Comparison of ENCODE assay signal across 11 cellular contexts in the genomic region with DNA sequence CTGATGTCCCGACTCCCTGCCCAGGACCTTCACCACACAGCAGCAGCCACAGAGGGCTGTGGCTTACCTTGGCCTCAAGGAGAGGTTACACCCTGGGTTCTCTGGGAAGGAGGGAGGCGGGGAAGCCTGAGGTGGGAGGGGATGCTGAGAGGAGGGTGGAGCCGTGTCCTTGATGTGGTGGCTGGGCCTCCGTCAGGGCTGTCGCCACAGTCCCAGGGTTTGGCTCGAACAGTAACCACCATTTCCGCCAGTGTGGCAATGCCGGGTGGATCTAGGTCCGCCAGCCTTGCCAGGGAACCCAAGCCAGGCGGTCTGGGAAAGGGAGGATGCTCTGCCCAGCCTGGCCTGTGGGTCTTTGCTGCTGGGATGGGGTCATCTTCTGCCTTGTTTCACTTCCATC. TPM values are rescaled to one million over a fixed set of nuclear protein-coding genes. Genes with fewer than 3 reads are reported as not detected.
DNase-seq lines count a peak whose midpoint lies in the region; ATAC-seq and TF ChIP-seq lines count a peak whose summit lies in the region.
"Had no signal": no experiment of that assay in that cellular context is flagged by ENCODE, and none has a peak within 500 bp of the region (broad histone marks: within the 10 kb centered on the region; RNA-seq: fewer than 3 reads in every experiment).

No MANE protein-coding gene starts in this region.

- no peaks in the 10 kb centered on the region for H3K79me2 ChIP-seq in HCT116 (ENCODE audit: insufficient read depth, low read length)

- no peak overlapping the region for H3K9ac ChIP-seq in HCT116 (ENCODE audit: low read length)

- CTCF ChIA-PET in HCT116 (lab: Charles Lee) = no interaction called here
- CTCF ChIA-PET in Caco-2 (lab: Charles Lee) = no interaction called here

- H4K20me1 ChIP-seq in HCT116 (ENCODE audit: insufficient read depth) = no peaks in the 10 kb centered on the region

- H3K9me3 Mint-ChIP-seq in activated naive CD8-positive, alpha-beta T cell treated with anti-CD3 and anti-CD28 coated beads for 36 hours = no peaks in the 10 kb centered on the region
- H3K9me3 Mint-ChIP-seq in Caco-2 (ENCODE audit: unreplicated experiment) = no peaks in the 10 kb centered on the region

- POLR2A ChIA-PET in HCT116 (lab: Charles Lee) = no interaction called here
- POLR2A ChIA-PET in Caco-2 (lab: Charles Lee) = no interaction called here

- TF ChIP-seq CTCF in HCT116 (IDR thresholded peaks at IDR 0.05 in 2 of 3, conservative IDR thresholded peaks at IDR 0.05 in 1 of 3; ENCODE audit: borderline replicate concordance in 1 of 3, insufficient read depth in 1 of 3, low read depth in 2 of 3, low read length in 2 of 3) (no peak), Caco-2 (IDR thresholded peaks at IDR 0.05; ENCODE audit: insufficient read depth in 1 of 2, low read depth in 1 of 2, low read length in 1 of 2, severe bottlenecking in 1 of 2, unreplicated experiment in 1 of 2) (no peak)

- RAD21 ChIA-PET in HCT116 (lab: Charles Lee; ENCODE audit: low non-redundant PET in 1 of 2, low total read pairs in 2 of 2, uncharacterized antibody in 2 of 2, unreplicated experiment in 2 of 2) = no interaction called here

- H3K4me2 ChIP-seq in HCT116 (ENCODE audit: low read length) = no peak overlapping the region

- H3K36me3 Mint-ChIP-seq in activated naive CD8-positive, alpha-beta T cell treated with anti-CD3 and anti-CD28 coated beads for 36 hours = no peaks in the 10 kb centered on the region
- no peaks in the 10 kb centered on the region for H3K36me3 Mint-ChIP-seq in Caco-2 (ENCODE audit: insufficient read depth, unreplicated experiment)

- BruUV-seq in HCT116 (replicated peaks; lab: Mats Ljungman, UMichigan) (no TSS peak), Caco-2 (replicated peaks; lab: Mats Ljungman, UMichigan) (no TSS peak)

- intact Hi-C loops in HCT116 (cut with micrococcal nuclease) (no loop called here), right cardiac atrium (cut with DNase I) (loop anchor here in 1 of 4 donors (10.0 kb wide), 1 partner anchor 59 kb away; no protein-coding TSS in a partner anchor), Caco-2 (cut with micrococcal nuclease; ENCODE audit: unreplicated experiment) (no loop called here)

- H3K36me3 ChIP-seq in HCT116 (ENCODE audit: control insufficient read depth in 1 of 2, insufficient read depth in 2 of 2, low read length in 2 of 2) = no peaks in the 10 kb centered on the region
- no peaks in the 10 kb centered on the region for H3K36me3 ChIP-seq in Caco-2 (ENCODE audit: control insufficient read depth, insufficient read depth, low read length)

- no peaks in the 10 kb centered on the region for H3K9me3 ChIP-seq in HCT116 (ENCODE audit: control insufficient read depth in 1 of 2, insufficient read depth in 1 of 2, low read depth in 1 of 2, low read length in 2 of 2)
- H3K9me3 ChIP-seq in right cardiac atrium (ENCODE audit: control insufficient read depth, low read length) = no peaks in the 10 kb centered on the region
- H3K9me3 ChIP-seq in Caco-2 = no peaks in the 10 kb centered on the region

- peaks cover 16% of the 10 kb centered on the region for H3K4me1 Mint-ChIP-seq in activated naive CD8-positive, alpha-beta T cell treated with anti-CD3 and anti-CD28 coated beads for 36 hours
- no peaks in the 10 kb centered on the region for H3K4me1 Mint-ChIP-seq in Caco-2 (ENCODE audit: low read depth, unreplicated experiment)

- no peak overlapping the region for H2AFZ ChIP-seq in HCT116 (ENCODE audit: low read depth, low read length, poor library complexity, severe bottlenecking)

- H3K4me1 ChIP-seq in HCT116 (ENCODE audit: control insufficient read depth in 1 of 2, insufficient read depth in 2 of 2, low read length in 2 of 2) = no peaks in the 10 kb centered on the region; a peak in 1 of 4 replicates
- no peaks in the 10 kb centered on the region for H3K4me1 ChIP-seq in right cardiac atrium (ENCODE audit: control insufficient read depth, insufficient read depth, low read length)
- H3K4me1 ChIP-seq in Caco-2 = no peaks in the 10 kb centered on the region

- no peak overlapping the region for H3K4me3 Mint-ChIP-seq in activated naive CD8-positive, alpha-beta T cell treated with anti-CD3 and anti-CD28 coated beads for 36 hours
- H3K4me3 Mint-ChIP-seq in Caco-2 (ENCODE audit: unreplicated experiment) = no peak overlapping the region

- ATAC-seq in HCT116 (peak; percentile 85), right cardiac atrium (no peak), left lobe of liver (no peak)

- no peak overlapping the region for H3K27ac Mint-ChIP-seq in activated naive CD8-positive, alpha-beta T cell treated with anti-CD3 and anti-CD28 coated beads for 36 hours
- H3K27ac Mint-ChIP-seq in Caco-2 (ENCODE audit: unreplicated experiment) = no peak overlapping the region

- H3K4me3 ChIP-seq in HCT116 (replicated peaks in 1 of 2; ENCODE audit: low read depth in 1 of 2, low read length in 2 of 2) = no peak overlapping the region
- no peak overlapping the region for H3K4me3 ChIP-seq in right cardiac atrium (ENCODE audit: low read length)
- no peak overlapping the region for H3K4me3 ChIP-seq in Caco-2 (ENCODE audit: low read depth, low read length)

- TF ChIP-seq POLR2A in HCT116 (IDR thresholded peaks at IDR 0.05; ENCODE audit: borderline replicate concordance, extremely low read depth, insufficient read depth, insufficient read length) = no peak

- H3K27me3 ChIP-seq in HCT116 (ENCODE audit: insufficient read depth, low read length) (peaks cover 20% of the 10 kb centered on the region; the same call in 1 of the 2 replicates), right cardiac atrium (ENCODE audit: control insufficient read depth, insufficient read depth) (no peaks in the 10 kb centered on the region), Caco-2 (replicated peaks; ENCODE audit: control insufficient read depth, insufficient read depth, low read length) (no peaks in the 10 kb centered on the region)

- no peaks in the 10 kb centered on the region for H3K9me2 ChIP-seq in HCT116 (ENCODE audit: insufficient read depth)

- peaks cover 6% of the 10 kb centered on the region for H3K27me3 Mint-ChIP-seq in activated naive CD8-positive, alpha-beta T cell treated with anti-CD3 and anti-CD28 coated beads for 36 hours
- peaks cover 6% of the 10 kb centered on the region for H3K27me3 Mint-ChIP-seq in Caco-2 (ENCODE audit: insufficient read depth, unreplicated experiment)

- H3K27ac ChIP-seq in HCT116 (ENCODE audit: low read depth, low read length) (no peak overlapping the region), right cardiac atrium (ENCODE audit: low read length) (no peak overlapping the region)

- DNase-seq in HCT116 (ENCODE audit: low read depth, low spot score) = no peak
- peak; percentile 30 to 33 for DNase-seq in activated CD4-positive, alpha-beta T cell treated with anti-CD3 and anti-CD28 coated beads for 4 hours
- peak; percentile 72 for DNase-seq in activated naive CD8-positive, alpha-beta T cell treated with anti-CD3 and anti-CD28 coated beads for 36 hours
- peak; percentile 39 to 74 for DNase-seq in stimulated activated CD4-positive, alpha-beta T cell treated with anti-CD3 and anti-CD28 coated beads, Interleukin-2, amount 100 ng/mL, for 24 hours
- DNase-seq in right cardiac atrium = no peak
- DNase-seq in hepatic stellate cell (ENCODE audit: low spot score) = no peak
- no peak for DNase-seq in left lobe of liver (ENCODE audit: low spot score)
- no peak for DNase-seq in Caco-2
- DNase-seq: DMS 273 treated with DMSO at 0.1 percent for 48 hours, NCI-H446, occipital lobe had no signal

- WGBS in right cardiac atrium = 55% methylated on average over 10 of the region's 10 CpGs

- TF ChIP-seq RAD21 in HCT116 (IDR thresholded peaks at IDR 0.05; ENCODE audit: low read depth) = no peak

TF ChIP-seq in HCT116, 20 proteins besides CTCF, POLR2A, EP300 and RAD21:
- no peak for TF ChIP-seq TCF7L2 (IDR thresholded peaks at IDR 0.05; ENCODE audit: borderline replicate concordance, extremely low read depth, insufficient read depth, insufficient read length)
- no peak for TF ChIP-seq POLR2AphosphoS5 (IDR thresholded peaks at IDR 0.05; ENCODE audit: low read depth, low read length)
- TF ChIP-seq CBX3 (IDR thresholded peaks at IDR 0.05; ENCODE audit: low read depth) = no peak
- no peak for TF ChIP-seq SRF (IDR thresholded peaks at IDR 0.05; ENCODE audit: low read depth)
- TF ChIP-seq SP1 (IDR thresholded peaks at IDR 0.05; ENCODE audit: low read depth) = no peak
- TF ChIP-seq, protein P1, sequence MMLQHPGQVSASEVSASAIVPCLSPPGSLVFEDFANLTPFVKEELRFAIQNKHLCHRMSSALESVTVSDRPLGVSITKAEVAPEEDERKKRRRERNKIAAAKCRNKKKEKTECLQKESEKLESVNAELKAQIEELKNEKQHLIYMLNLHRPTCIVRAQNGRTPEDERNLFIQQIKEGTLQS (IDR thresholded peaks at IDR 0.05) = no peak
- TF ChIP-seq, protein P2, sequence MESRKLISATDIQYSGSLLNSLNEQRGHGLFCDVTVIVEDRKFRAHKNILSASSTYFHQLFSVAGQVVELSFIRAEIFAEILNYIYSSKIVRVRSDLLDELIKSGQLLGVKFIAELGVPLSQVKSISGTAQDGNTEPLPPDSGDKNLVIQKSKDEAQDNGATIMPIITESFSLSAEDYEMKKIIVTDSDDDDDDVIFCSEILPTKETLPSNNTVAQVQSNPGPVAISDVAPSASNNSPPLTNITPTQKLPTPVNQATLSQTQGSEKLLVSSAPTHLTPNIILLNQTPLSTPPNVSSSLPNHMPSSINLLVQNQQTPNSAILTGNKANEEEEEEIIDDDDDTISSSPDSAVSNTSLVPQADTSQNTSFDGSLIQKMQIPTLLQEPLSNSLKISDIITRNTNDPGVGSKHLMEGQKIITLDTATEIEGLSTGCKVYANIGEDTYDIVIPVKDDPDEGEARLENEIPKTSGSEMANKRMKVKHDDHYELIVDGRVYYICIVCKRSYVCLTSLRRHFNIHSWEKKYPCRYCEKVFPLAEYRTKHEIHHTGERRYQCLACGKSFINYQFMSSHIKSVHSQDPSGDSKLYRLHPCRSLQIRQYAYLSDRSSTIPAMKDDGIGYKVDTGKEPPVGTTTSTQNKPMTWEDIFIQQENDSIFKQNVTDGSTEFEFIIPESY (IDR thresholded peaks at IDR 0.05; ENCODE audit: extremely low read depth, insufficient replicate concordance, low read length) = no peak
- no peak for TF ChIP-seq EZH2 (IDR thresholded peaks at IDR 0.05)
TF ChIP-seq in HCT116: peak in this region for 0.

RNA-seq across cellular contexts. Expression of gene CDCA8, which starts 18.4 kb away (rescaled TPM):
- total RNA-seq in HCT116 (2021; ENCODE audit: unreplicated experiment) = 51.7 TPM
- polyA plus RNA-seq in HCT116 (2012) = 66.8 and 76.0 TPM in 2 replicates
- total RNA-seq in activated naive CD8-positive, alpha-beta T cell treated with anti-CD3 and anti-CD28 coated beads for 36 hours = 10 to 100 TPM; 60.7 to 61.9 TPM
- total RNA-seq in right cardiac atrium = 1 to 10 TPM in 1 of 4 donors, under 1 TPM in 2, not detected in 1; 0.25 to 1.1 (median 0.68) TPM
- polyA plus RNA-seq in right cardiac atrium = 0.38 TPM
- 0.55 TPM for total RNA-seq in left lobe of liver
- 35.4 and 37.0 TPM in 2 replicates for total RNA-seq in Caco-2 (2022)

RNA-seq across cellular contexts. Expression of gene RSPO1, which starts 39.2 kb away (rescaled TPM):
- total RNA-seq in HCT116 (2021; ENCODE audit: unreplicated experiment) (0.15 TPM), right cardiac atrium (under 1 TPM in 3 of 4 donors, not detected in 1; 0.15 to 0.50 (median 0.26) TPM), left lobe of liver (not detected), Caco-2 (2022) (not detected in 2 replicates)
- polyA plus RNA-seq in HCT116 (2012) = 0.11 and 0.12 TPM in 2 replicates
- not detected for total RNA-seq in activated naive CD8-positive, alpha-beta T cell treated with anti-CD3 and anti-CD28 coated beads for 36 hours
- polyA plus RNA-seq in right cardiac atrium = not detected
- total RNA-seq: occipital lobe had no signal

Comparison
In these comparisons a context has a peak if more than half of its experiments do, and no peak if none do; other contexts are left out.
1. DNase-seq: peak in activated CD4-positive, alpha-beta T cell treated with anti-CD3 and anti-CD28 coated beads for 4 hours (2 of 2), activated naive CD8-positive, alpha-beta T cell treated with anti-CD3 and anti-CD28 coated beads for 36 hours (single experiment) and stimulated activated CD4-positive, alpha-beta T cell treated with anti-CD3 and anti-CD28 coated beads, Interleukin-2, amount 100 ng/mL, for 24 hours (2 of 2); none in HCT116 (single experiment), right cardiac atrium (0 of 3), hepatic stellate cell (single experiment), left lobe of liver (single experiment) and Caco-2 (0 of 2).
2. RNA of gene CDCA8, which starts 18.4 kb away (total RNA-seq): 60.7 to 61.9 TPM in activated naive CD8-positive, alpha-beta T cell treated with anti-CD3 and anti-CD28 coated beads for 36 hours, 51.7 TPM in HCT116 (single experiment) and 35.4 to 37.0 TPM in Caco-2; 0.25 to 1.1 TPM in right cardiac atrium and 0.55 TPM in left lobe of liver (single experiment); every median in the first group is over 10 times any median in the second.